Comparison of ENCODE assay signal across 16 cellular contexts in genomic region chr3:45002139-45002660, GRCh38. TPM values are rescaled to one million over a fixed set of nuclear protein-coding genes. Genes with fewer than 3 reads are reported as not detected.
A peak's percentile ranks its signal among the peaks of the same experiment; 100 is the strongest.
DNase-seq lines count a peak whose midpoint lies in the region; ATAC-seq and TF ChIP-seq lines count a peak whose summit lies in the region.
"Had no signal": no experiment of that assay in that cellular context is flagged by ENCODE, and none has a peak within 500 bp of the region (broad histone marks: within the 10 kb centered on the region; RNA-seq: fewer than 3 reads in every experiment).

No MANE protein-coding gene starts in this region.

- DNase-seq in activated CD4-positive, alpha-beta memory T cell treated with anti-CD3 and anti-CD28 coated beads, Interleukin-2, amount 10 ng/mL, durations not matched to agents 7 days and 5 days, result no peak
- DNase-seq in activated CD4-positive, alpha-beta memory T cell treated with anti-CD3 and anti-CD28 coated beads for 36 hours, result no peak
- no peak for DNase-seq in CD8-positive, alpha-beta T cell
- DNase-seq in endothelial cell (ENCODE audit: low spot score) (no peak), globus pallidus (ENCODE audit: low spot score) (no peak), coronary artery (ENCODE audit: low spot score) (no peak), DMS79 treated with DMSO at 0.1 percent for 48 hours (lab: John Stamatoyannopoulos, UW) (no peak)
- DNase-seq in naive thymus-derived CD8-positive, alpha-beta T cell, result no peak
- DNase-seq: 8988T, COR-L47, IMR-90, NCI-H1436, NCI-H2029 treated with DMSO at 0.1 percent for 48 hours, NCI-H524 had no signal

- peaks cover 6% of the 10 kb centered on the region for H3K9me3 Mint-ChIP-seq in activated CD4-positive, alpha-beta memory T cell treated with anti-CD3 and anti-CD28 coated beads, Interleukin-2, amount 10 ng/mL, durations not matched to agents 7 days and 5 days
- peaks cover 5% of the 10 kb centered on the region for H3K9me3 Mint-ChIP-seq in activated CD4-positive, alpha-beta memory T cell treated with anti-CD3 and anti-CD28 coated beads for 36 hours
- H3K9me3 Mint-ChIP-seq in CD8-positive, alpha-beta T cell, result no peaks in the 10 kb centered on the region
- no peaks in the 10 kb centered on the region for H3K9me3 Mint-ChIP-seq in endothelial cell (ENCODE audit: unreplicated experiment)
- peaks cover 0 to 9% (median 2%) of the 10 kb centered on the region in 9 donors for H3K9me3 Mint-ChIP-seq in naive thymus-derived CD8-positive, alpha-beta T cell

- H3K4me1 ChIP-seq in CD8-positive, alpha-beta T cell (ENCODE audit: insufficient read depth, low read length), result peaks cover 14% of the 10 kb centered on the region
- H3K4me1 ChIP-seq: HAP-1 had no signal

- intact Hi-C loops in activated CD4-positive, alpha-beta memory T cell treated with anti-CD3 and anti-CD28 coated beads for 36 hours (cut with micrococcal nuclease), result no loop called here
- intact Hi-C loops in CD8-positive, alpha-beta T cell (cut with DNase I, micrococcal nuclease), result no loop called here

- no peak overlapping the region for H3K4me3 Mint-ChIP-seq in activated CD4-positive, alpha-beta memory T cell treated with anti-CD3 and anti-CD28 coated beads, Interleukin-2, amount 10 ng/mL, durations not matched to agents 7 days and 5 days
- no peak overlapping the region for H3K4me3 Mint-ChIP-seq in activated CD4-positive, alpha-beta memory T cell treated with anti-CD3 and anti-CD28 coated beads for 36 hours
- no peak overlapping the region for H3K4me3 Mint-ChIP-seq in CD8-positive, alpha-beta T cell
- peak overlapping the region; percentile 15 for H3K4me3 Mint-ChIP-seq in endothelial cell (ENCODE audit: unreplicated experiment)
- no peak overlapping the region for H3K4me3 Mint-ChIP-seq in naive thymus-derived CD8-positive, alpha-beta T cell

- POLR2A ChIA-PET in activated CD4-positive, alpha-beta memory T cell treated with anti-CD3 and anti-CD28 coated beads, Interleukin-2, amount 10 ng/mL, durations not matched to agents 7 days and 5 days (lab: Charles Lee), result interaction anchor here (1.2 kb wide), 1 partner anchor 9 kb away, joined by 4 read pairs; no protein-coding TSS in a partner anchor
- POLR2A ChIA-PET in activated CD4-positive, alpha-beta memory T cell treated with anti-CD3 and anti-CD28 coated beads for 36 hours (lab: Charles Lee), result interaction anchor here (0.6 kb wide), 1 partner anchor 20 kb away, joined by 3 read pairs; no protein-coding TSS in a partner anchor
- POLR2A ChIA-PET in CD8-positive, alpha-beta T cell (lab: Charles Lee), result no interaction called here
- POLR2A ChIA-PET in naive thymus-derived CD8-positive, alpha-beta T cell (lab: Charles Lee), result no interaction called here

- H3K9me3 ChIP-seq in CD8-positive, alpha-beta T cell (ENCODE audit: low read length), result no peaks in the 10 kb centered on the region
- H3K9me3 ChIP-seq: HAP-1 had no signal

- peaks cover 32% of the 10 kb centered on the region for H3K4me1 Mint-ChIP-seq in activated CD4-positive, alpha-beta memory T cell treated with anti-CD3 and anti-CD28 coated beads, Interleukin-2, amount 10 ng/mL, durations not matched to agents 7 days and 5 days
- H3K4me1 Mint-ChIP-seq in activated CD4-positive, alpha-beta memory T cell treated with anti-CD3 and anti-CD28 coated beads for 36 hours (ENCODE audit: low read depth), result peaks cover 19% of the 10 kb centered on the region
- peaks cover 22% of the 10 kb centered on the region for H3K4me1 Mint-ChIP-seq in CD8-positive, alpha-beta T cell (ENCODE audit: low read depth)
- peaks cover 14% of the 10 kb centered on the region for H3K4me1 Mint-ChIP-seq in endothelial cell (ENCODE audit: unreplicated experiment)
- peaks cover 15 to 37% (median 29%) of the 10 kb centered on the region in 4 donors for H3K4me1 Mint-ChIP-seq in naive thymus-derived CD8-positive, alpha-beta T cell

- H3K27ac ChIP-seq in CD8-positive, alpha-beta T cell (ENCODE audit: low read depth, low read length), result no peak overlapping the region
- no peak overlapping the region for H3K27ac ChIP-seq in coronary artery
- H3K27ac ChIP-seq: BLaER1 treated with 17β-estradiol and CSF1 and Interleukin-3, amounts not matched to agents 10 nM and 100 nM had no signal

- no peaks in the 10 kb centered on the region for H3K27me3 Mint-ChIP-seq in activated CD4-positive, alpha-beta memory T cell treated with anti-CD3 and anti-CD28 coated beads, Interleukin-2, amount 10 ng/mL, durations not matched to agents 7 days and 5 days
- H3K27me3 Mint-ChIP-seq in activated CD4-positive, alpha-beta memory T cell treated with anti-CD3 and anti-CD28 coated beads for 36 hours, result no peaks in the 10 kb centered on the region
- H3K27me3 Mint-ChIP-seq in CD8-positive, alpha-beta T cell (ENCODE audit: low read depth), result no peaks in the 10 kb centered on the region
- peaks cover 2% of the 10 kb centered on the region for H3K27me3 Mint-ChIP-seq in endothelial cell (ENCODE audit: unreplicated experiment)
- H3K27me3 Mint-ChIP-seq in naive thymus-derived CD8-positive, alpha-beta T cell, result no peaks in the 10 kb centered on the region

- peaks cover 18% of the 10 kb centered on the region for H3K36me3 ChIP-seq in CD8-positive, alpha-beta T cell (ENCODE audit: insufficient read depth, low read length)

- H3K27me3 ChIP-seq in CD8-positive, alpha-beta T cell (ENCODE audit: insufficient read depth, low read length), result no peaks in the 10 kb centered on the region
- H3K27me3 ChIP-seq: BLaER1 treated with 17β-estradiol and CSF1 and Interleukin-3, amounts not matched to agents 10 nM and 100 nM had no signal

- H3K27ac Mint-ChIP-seq in activated CD4-positive, alpha-beta memory T cell treated with anti-CD3 and anti-CD28 coated beads, Interleukin-2, amount 10 ng/mL, durations not matched to agents 7 days and 5 days, result peak overlapping the region; percentile 3
- no peak overlapping the region for H3K27ac Mint-ChIP-seq in activated CD4-positive, alpha-beta memory T cell treated with anti-CD3 and anti-CD28 coated beads for 36 hours
- peak overlapping the region; percentile 56 for H3K27ac Mint-ChIP-seq in CD8-positive, alpha-beta T cell
- H3K27ac Mint-ChIP-seq in endothelial cell (ENCODE audit: unreplicated experiment), result peak overlapping the region; percentile 58
- H3K27ac Mint-ChIP-seq in naive thymus-derived CD8-positive, alpha-beta T cell, result peak overlapping the region in 9 of 10 donors; percentile 6 to 93 (median 78)

- TF ChIP-seq CTCF in CD8-positive, alpha-beta T cell (IDR thresholded peaks at IDR 0.05), result no peak
- no peak for TF ChIP-seq CTCF in endothelial cell (IDR thresholded peaks at IDR 0.05; ENCODE audit: unreplicated experiment)
- TF ChIP-seq CTCF in coronary artery (IDR thresholded peaks at IDR 0.05), result no peak

- CTCF ChIA-PET in activated CD4-positive, alpha-beta memory T cell treated with anti-CD3 and anti-CD28 coated beads, Interleukin-2, amount 10 ng/mL, durations not matched to agents 7 days and 5 days (lab: Charles Lee), result interaction anchor here (1.7 to 2.7 kb wide), 2 partner anchors 9 to 10 kb away, joined by 9 to 16 read pairs; no protein-coding TSS in a partner anchor
- CTCF ChIA-PET in activated CD4-positive, alpha-beta memory T cell treated with anti-CD3 and anti-CD28 coated beads for 36 hours (lab: Charles Lee), result interaction anchor here (1.7 kb wide), 1 partner anchor 15 kb away, joined by 4 read pairs; no protein-coding TSS in a partner anchor
- CTCF ChIA-PET in CD8-positive, alpha-beta T cell (lab: Charles Lee), result interaction anchor here (0.7 to 1.4 kb wide), 4 partner anchors 15 to 650 kb away, joined by 3 to 4 read pairs (median 3); no protein-coding TSS in a partner anchor

- no peak overlapping the region for H3K4me3 ChIP-seq in CD8-positive, alpha-beta T cell (ENCODE audit: low read depth, low read length)
- no peak overlapping the region for H3K4me3 ChIP-seq in coronary artery
- H3K4me3 ChIP-seq: BLaER1 treated with 17β-estradiol and CSF1 and Interleukin-3, amounts not matched to agents 10 nM and 100 nM; HAP-1 had no signal

- no peak for ATAC-seq in CD8-positive, alpha-beta T cell
- no peak for ATAC-seq in naive thymus-derived CD8-positive, alpha-beta T cell

- peaks cover 69% of the 10 kb centered on the region for H3K36me3 Mint-ChIP-seq in activated CD4-positive, alpha-beta memory T cell treated with anti-CD3 and anti-CD28 coated beads, Interleukin-2, amount 10 ng/mL, durations not matched to agents 7 days and 5 days (ENCODE audit: low read depth)
- peaks cover 64% of the 10 kb centered on the region for H3K36me3 Mint-ChIP-seq in activated CD4-positive, alpha-beta memory T cell treated with anti-CD3 and anti-CD28 coated beads for 36 hours
- peaks cover 82% of the 10 kb centered on the region for H3K36me3 Mint-ChIP-seq in CD8-positive, alpha-beta T cell
- peaks cover 45% of the 10 kb centered on the region for H3K36me3 Mint-ChIP-seq in endothelial cell (ENCODE audit: low read depth, unreplicated experiment)
- H3K36me3 Mint-ChIP-seq in naive thymus-derived CD8-positive, alpha-beta T cell, result peaks cover 6 to 70% (median 22%) of the 10 kb centered on the region in 3 donors

RNA-seq across cellular contexts. Expression of gene CLEC3B, which starts 23.9 kb away (rescaled TPM):
- total RNA-seq in activated CD4-positive, alpha-beta memory T cell treated with anti-CD3 and anti-CD28 coated beads, Interleukin-2, amount 10 ng/mL, durations not matched to agents 7 days and 5 days, result not detected
- not detected for total RNA-seq in activated CD4-positive, alpha-beta memory T cell treated with anti-CD3 and anti-CD28 coated beads for 36 hours
- under 1 TPM in 1 of 2 experiments, not detected in 1; 0.38 TPM for total RNA-seq in CD8-positive, alpha-beta T cell
- 0.41 TPM for total RNA-seq in endothelial cell (ENCODE audit: unreplicated experiment)
- total RNA-seq in naive thymus-derived CD8-positive, alpha-beta T cell, result 1 to 10 TPM; 1.2 to 1.4 TPM
- not detected for polyA plus RNA-seq in naive thymus-derived CD8-positive, alpha-beta T cell

RNA-seq across cellular contexts. Expression of gene EXOSC7, which starts 26.2 kb away (rescaled TPM):
- total RNA-seq in activated CD4-positive, alpha-beta memory T cell treated with anti-CD3 and anti-CD28 coated beads, Interleukin-2, amount 10 ng/mL, durations not matched to agents 7 days and 5 days, result 10 to 100 TPM; 38.0 to 40.8 TPM
- total RNA-seq in activated CD4-positive, alpha-beta memory T cell treated with anti-CD3 and anti-CD28 coated beads for 36 hours, result 10 to 100 TPM; 55.7 to 62.2 TPM
- 10 to 100 TPM; 35.2 to 39.3 TPM for total RNA-seq in CD8-positive, alpha-beta T cell
- total RNA-seq in endothelial cell (ENCODE audit: unreplicated experiment), result 33.2 TPM
- total RNA-seq in naive thymus-derived CD8-positive, alpha-beta T cell, result 10 to 100 TPM; 46.7 to 55.4 TPM
- 10 to 100 TPM; 46.0 to 55.5 (median 49.1) TPM for polyA plus RNA-seq in naive thymus-derived CD8-positive, alpha-beta T cell

RNA-seq across cellular contexts. Expression of gene ZDHHC3, which starts 26.2 kb away (rescaled TPM):
- total RNA-seq in activated CD4-positive, alpha-beta memory T cell treated with anti-CD3 and anti-CD28 coated beads, Interleukin-2, amount 10 ng/mL, durations not matched to agents 7 days and 5 days, result 10 to 100 TPM; 46.6 to 51.6 TPM
- 10 to 100 TPM; 26.9 to 34.8 TPM for total RNA-seq in activated CD4-positive, alpha-beta memory T cell treated with anti-CD3 and anti-CD28 coated beads for 36 hours
- 10 to 100 TPM; 42.2 to 42.4 TPM for total RNA-seq in CD8-positive, alpha-beta T cell
- 135 TPM for total RNA-seq in endothelial cell (ENCODE audit: unreplicated experiment)
- total RNA-seq in naive thymus-derived CD8-positive, alpha-beta T cell, result 10 to 100 TPM; 46.6 to 48.4 TPM
- polyA plus RNA-seq in naive thymus-derived CD8-positive, alpha-beta T cell, result 10 to 100 TPM; 28.0 to 35.7 (median 33.0) TPM

Comparison
In these comparisons a context has a peak if more than half of its experiments do, and no peak if none do; other contexts are left out.
1. POLR2A ChIA-PET loops: an anchor here in activated CD4-positive, alpha-beta memory T cell treated with anti-CD3 and anti-CD28 coated beads, Interleukin-2, amount 10 ng/mL, durations not matched to agents 7 days and 5 days (1.2 kb wide) and activated CD4-positive, alpha-beta memory T cell treated with anti-CD3 and anti-CD28 coated beads for 36 hours (0.6 kb wide); none called in CD8-positive, alpha-beta T cell and naive thymus-derived CD8-positive, alpha-beta T cell.